ENCODE assay signal across 8 cellular contexts in genomic region chr11:126635511-126635910, GRCh38.
"Had no signal": no experiment of that assay in that cellular context is flagged by ENCODE, and none has a peak within 500 bp of the region (broad histone marks: within the 10 kb centered on the region; RNA-seq: fewer than 3 reads in every experiment).

No MANE protein-coding gene starts in this region.

- H3K27ac Mint-ChIP-seq: IgD-negative memory B cell had no signal

- H3K27ac ChIP-seq: HL-60 had no signal

- H2AFZ ChIP-seq: GM23248 had no signal

- FAIRE-seq: HepG2 had no signal

- DNase-seq: GM23248, GOT3, H7 had no signal

- H3K36me3 ChIP-seq: HAP-1 had no signal

- ATAC-seq: HCT116 had no signal

- H3K9ac ChIP-seq: GM23248 had no signal

- H3K4me3 ChIP-seq: GM23248, HAP-1 had no signal

- H3K4me1 Mint-ChIP-seq: IgD-negative memory B cell had no signal

- H3K9me3 ChIP-seq: HAP-1 had no signal

- H3K36me3 Mint-ChIP-seq: IgD-negative memory B cell had no signal

- H3K4me1 ChIP-seq: HAP-1 had no signal

- H3K4me3 Mint-ChIP-seq: IgD-negative memory B cell had no signal
